ENCODE assay signal across 1 cellular context in the genomic region with DNA sequence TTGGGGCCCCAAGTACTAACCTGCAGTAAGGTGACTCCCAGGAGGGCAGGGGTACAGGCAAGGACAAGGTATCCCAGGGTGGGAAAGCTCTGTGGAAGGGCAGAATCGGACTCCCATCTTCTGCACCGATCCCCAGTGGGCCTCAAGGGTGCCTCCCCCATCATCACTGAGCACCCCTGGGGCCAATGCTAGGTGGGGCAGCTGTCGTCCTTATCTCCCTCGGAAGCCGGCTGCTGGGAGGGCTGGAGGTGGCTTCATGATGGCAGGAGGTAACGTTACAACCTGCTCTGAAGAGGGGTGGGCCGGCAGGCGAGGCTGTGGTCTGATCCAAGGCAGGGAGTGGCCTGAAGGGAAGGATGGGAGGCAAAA.
TF ChIP-seq lines count a peak whose summit lies in the region.

No MANE protein-coding gene starts in this region.

TF ChIP-seq in IMR-90, 13 proteins besides CTCF, POLR2A, EP300 and RAD21:
- TF ChIP-seq MAZ (IDR thresholded peaks at IDR 0.05; ENCODE audit: borderline replicate concordance, low read depth, low read length) = no peak
- TF ChIP-seq SMC3 (IDR thresholded peaks at IDR 0.05; ENCODE audit: low read depth, low read length) = no peak
- TF ChIP-seq USF2 (IDR thresholded peaks at IDR 0.05; ENCODE audit: low read depth, low read length) = no peak
- no peak for TF ChIP-seq FOS (IDR thresholded peaks at IDR 0.05; ENCODE audit: low read depth, low read length)
- no peak for TF ChIP-seq BHLHE40 (IDR thresholded peaks at IDR 0.05; ENCODE audit: low read depth, low read length)
- no peak for TF ChIP-seq CEBPB (IDR thresholded peaks at IDR 0.05; ENCODE audit: low read depth, low read length)
- TF ChIP-seq ELK1 (IDR thresholded peaks at IDR 0.05; ENCODE audit: borderline replicate concordance, low read depth, low read length) = no peak
- no peak for TF ChIP-seq CHD1 (IDR thresholded peaks at IDR 0.05; ENCODE audit: low read depth, low read length)
- TF ChIP-seq NFE2L2 (IDR thresholded peaks at IDR 0.05; ENCODE audit: low read depth, low read length) = no peak
- no peak for TF ChIP-seq RCOR1 (IDR thresholded peaks at IDR 0.05; ENCODE audit: insufficient replicate concordance, low read length)
- TF ChIP-seq RFX5 (IDR thresholded peaks at IDR 0.05; ENCODE audit: low read depth, low read length) = no peak
- no peak for TF ChIP-seq MXI1 (IDR thresholded peaks at IDR 0.05; ENCODE audit: borderline replicate concordance, low read depth, low read length)
- no peak for TF ChIP-seq MAFK (IDR thresholded peaks at IDR 0.05; ENCODE audit: low read depth, low read length)
